Comparison of ENCODE assay signal across 26 cellular contexts in the genomic region with DNA sequence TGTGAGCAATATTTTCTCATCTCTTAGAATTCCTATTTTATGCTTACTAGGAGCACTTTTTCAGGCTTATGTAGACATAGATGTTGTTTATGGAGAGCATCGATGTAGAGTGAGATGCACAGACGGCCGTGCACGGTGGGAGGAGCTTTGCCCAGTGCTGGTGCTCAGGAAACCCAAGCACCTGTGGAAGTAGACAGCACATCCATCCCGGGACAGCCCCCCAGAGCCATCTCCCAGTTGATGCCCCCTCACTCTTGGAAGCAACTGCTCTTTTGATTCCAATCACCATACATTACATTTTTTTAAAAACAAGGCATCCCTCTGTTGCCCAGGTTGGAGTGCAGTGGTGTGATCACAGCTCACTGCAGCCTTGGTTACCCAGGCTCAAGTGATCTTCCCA.
"Had no signal": no experiment of that assay in that cellular context is flagged by ENCODE, and none has a peak within 500 bp of the region (broad histone marks: within the 10 kb centered on the region; RNA-seq: fewer than 3 reads in every experiment).

No MANE protein-coding gene starts in this region.

- H3K4me1 ChIP-seq: heart right ventricle, right atrium auricular region, suprapubic skin had no signal

- ATAC-seq: effector memory CD8-positive, alpha-beta T cell; heart right ventricle; left colon; naive thymus-derived CD8-positive, alpha-beta T cell; stimulated activated effector memory CD8-positive, alpha-beta T cell treated with anti-CD3 and anti-CD28 coated beads, Interleukin-12 subunit alpha, Interleukin-12 subunit beta, amount 100 ng/mL, for 72 hours had no signal

- H3K27ac ChIP-seq: heart right ventricle, pancreas, right atrium auricular region, suprapubic skin had no signal

- H3K9me3 ChIP-seq: esophagus squamous epithelium, heart right ventricle, pancreas, right atrium auricular region, suprapubic skin, tibial artery, upper lobe of left lung had no signal

- H3K36me3 ChIP-seq: esophagus squamous epithelium, heart right ventricle, pancreas, right atrium auricular region, suprapubic skin, tibial artery, upper lobe of left lung had no signal

- DNase-seq: cortex of kidney; effector memory CD8-positive, alpha-beta T cell; esophagus squamous epithelium; foreskin melanocyte; glutamatergic neuron; heart right ventricle; hippocampal formation; kidney glomerular epithelial cell; left colon; mesenchymal stem cell; midbrain; naive thymus-derived CD8-positive, alpha-beta T cell; nephron progenitor cell; nucleus accumbens; pancreas; stimulated activated CD4-positive, alpha-beta T cell treated with anti-CD3 and anti-CD28 coated beads, Interleukin-2, amount 100 ng/mL, for 24 hours; stimulated activated CD4-positive, alpha-beta T cell treated with anti-CD3 and anti-CD28 coated beads, Interleukin-4, amount 100 ng/mL, for 24 hours; stimulated activated naive CD4-positive, alpha-beta T cell treated with Interleukin-2 at 50 U/mL for 16 hours had no signal

- H3K27me3 ChIP-seq: esophagus squamous epithelium, pancreas, right atrium auricular region, suprapubic skin, tibial artery, upper lobe of left lung had no signal

- FAIRE-seq: endometrium, islet of Langerhans, pancreas, urothelium cell line had no signal

- H3K4me3 ChIP-seq: esophagus squamous epithelium, heart right ventricle, pancreas, right atrium auricular region, suprapubic skin, tibial artery, upper lobe of left lung had no signal
